Comparison of ENCODE assay signal across 2 cellular contexts in genomic region chr22:29521526-29521925, GRCh38.
TF ChIP-seq lines count a peak whose summit lies in the region.

No MANE protein-coding gene starts in this region.

TF ChIP-seq in IMR-90, 13 proteins besides CTCF, POLR2A, EP300 and RAD21:
- no peak for TF ChIP-seq MXI1 (IDR thresholded peaks at IDR 0.05; ENCODE audit: borderline replicate concordance, low read depth, low read length)
- no peak for TF ChIP-seq CHD1 (IDR thresholded peaks at IDR 0.05; ENCODE audit: low read depth, low read length)
- TF ChIP-seq NFE2L2 (IDR thresholded peaks at IDR 0.05; ENCODE audit: low read depth, low read length): no peak
- TF ChIP-seq MAZ (IDR thresholded peaks at IDR 0.05; ENCODE audit: borderline replicate concordance, low read depth, low read length): no peak
- TF ChIP-seq SMC3 (IDR thresholded peaks at IDR 0.05; ENCODE audit: low read depth, low read length): no peak
- TF ChIP-seq, protein P1, sequence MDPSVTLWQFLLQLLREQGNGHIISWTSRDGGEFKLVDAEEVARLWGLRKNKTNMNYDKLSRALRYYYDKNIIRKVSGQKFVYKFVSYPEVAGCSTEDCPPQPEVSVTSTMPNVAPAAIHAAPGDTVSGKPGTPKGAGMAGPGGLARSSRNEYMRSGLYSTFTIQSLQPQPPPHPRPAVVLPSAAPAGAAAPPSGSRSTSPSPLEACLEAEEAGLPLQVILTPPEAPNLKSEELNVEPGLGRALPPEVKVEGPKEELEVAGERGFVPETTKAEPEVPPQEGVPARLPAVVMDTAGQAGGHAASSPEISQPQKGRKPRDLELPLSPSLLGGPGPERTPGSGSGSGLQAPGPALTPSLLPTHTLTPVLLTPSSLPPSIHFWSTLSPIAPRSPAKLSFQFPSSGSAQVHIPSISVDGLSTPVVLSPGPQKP (IDR thresholded peaks at IDR 0.05; ENCODE audit: borderline replicate concordance, low read depth, low read length): no peak
- TF ChIP-seq CEBPB (IDR thresholded peaks at IDR 0.05; ENCODE audit: low read depth, low read length): no peak

TF ChIP-seq in endothelial cell of umbilical vein, 7 proteins besides CTCF, POLR2A, EP300 and RAD21:
- TF ChIP-seq JUN (IDR thresholded peaks at IDR 0.05; ENCODE audit: borderline replicate concordance, insufficient read depth, insufficient read length, low read depth) (no peak), MYC (IDR thresholded peaks at IDR 0.05; ENCODE audit: low read depth, low read length) (no peak), POLR2AphosphoS5 (IDR thresholded peaks at IDR 0.05; ENCODE audit: insufficient read depth, low read depth, low read length) (no peak), FOS (IDR thresholded peaks at IDR 0.05; ENCODE audit: borderline replicate concordance, insufficient read depth, low read length) (no peak), MAX (IDR thresholded peaks at IDR 0.05; ENCODE audit: insufficient read depth, insufficient read length) (no peak), EZH2 (IDR thresholded peaks at IDR 0.05; ENCODE audit: borderline replicate concordance, low read depth, low read length, severe bottlenecking) (no peak), GATA2 (IDR thresholded peaks at IDR 0.05; ENCODE audit: insufficient read depth, insufficient read length, low read depth, low read length) (no peak)
